In genomic region chr4:98976716-98977115, GRCh38 we compare ENCODE assay signal across 2 cellular contexts.
TF ChIP-seq lines count a peak whose summit lies in the region.

No MANE protein-coding gene starts in this region.

TF ChIP-seq in IMR-90, 13 proteins besides CTCF, POLR2A, EP300 and RAD21:
- no peak for TF ChIP-seq MAZ (IDR thresholded peaks at IDR 0.05; ENCODE audit: borderline replicate concordance, low read depth, low read length)
- no peak for TF ChIP-seq RCOR1 (IDR thresholded peaks at IDR 0.05; ENCODE audit: insufficient replicate concordance, low read length)
TF ChIP-seq in IMR-90: peak in this region for 0.

TF ChIP-seq in endothelial cell of umbilical vein, 7 proteins besides CTCF, POLR2A, EP300 and RAD21:
- TF ChIP-seq MYC (IDR thresholded peaks at IDR 0.05; ENCODE audit: low read depth, low read length): no peak
- TF ChIP-seq JUN (IDR thresholded peaks at IDR 0.05; ENCODE audit: borderline replicate concordance, insufficient read depth, insufficient read length, low read depth): no peak
- TF ChIP-seq MAX (IDR thresholded peaks at IDR 0.05; ENCODE audit: insufficient read depth, insufficient read length): no peak
- no peak for TF ChIP-seq POLR2AphosphoS5 (IDR thresholded peaks at IDR 0.05; ENCODE audit: insufficient read depth, low read depth, low read length)
- TF ChIP-seq EZH2 (IDR thresholded peaks at IDR 0.05; ENCODE audit: borderline replicate concordance, low read depth, low read length, severe bottlenecking): no peak
- TF ChIP-seq FOS (IDR thresholded peaks at IDR 0.05; ENCODE audit: borderline replicate concordance, insufficient read depth, low read length): no peak
- TF ChIP-seq GATA2 (IDR thresholded peaks at IDR 0.05; ENCODE audit: insufficient read depth, insufficient read length, low read depth, low read length): no peak
